8 cellular contexts compared by ENCODE assay signal in the genomic region with DNA sequence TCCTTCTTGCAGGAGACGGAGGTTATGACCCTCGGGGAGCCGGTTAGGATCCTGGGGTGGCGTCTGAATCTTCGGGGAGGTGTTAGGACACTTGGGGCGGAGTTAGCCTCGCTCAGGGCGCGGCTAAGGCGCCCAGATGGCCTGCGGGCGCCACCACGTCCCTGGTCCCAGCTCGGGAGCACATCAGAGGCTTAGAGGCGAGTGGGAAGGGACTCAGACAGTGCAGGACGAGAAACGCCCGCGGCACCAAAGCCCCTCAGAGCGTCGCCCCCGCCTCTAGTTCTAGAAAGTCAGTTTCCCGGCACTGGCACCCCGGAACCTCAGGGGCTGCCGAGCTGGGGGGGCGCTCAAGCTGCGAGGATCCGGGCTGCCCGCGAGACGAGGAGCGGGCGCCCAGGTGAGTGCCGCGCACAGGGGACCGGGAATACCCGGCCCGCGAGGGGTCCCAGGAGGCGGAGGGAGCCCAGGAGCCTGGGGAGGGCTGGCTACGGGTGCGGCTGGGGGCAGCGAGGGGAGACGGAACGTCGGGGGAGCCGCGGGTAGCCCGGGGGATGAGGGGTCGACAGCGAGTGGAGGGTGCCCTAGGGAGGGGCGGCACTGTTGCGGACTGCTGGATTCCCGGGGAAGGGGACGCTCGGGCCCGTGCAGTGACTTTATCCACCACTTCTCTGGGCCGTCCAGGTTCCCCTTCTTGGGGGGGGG. TPM values are rescaled to one million over a fixed set of nuclear protein-coding genes. Genes with fewer than 3 reads are reported as not detected.
DNase-seq lines count a peak whose midpoint lies in the region; ATAC-seq lines count a peak whose summit lies in the region.

A gene (plus strand): TSS at position 153 of the 702 bp plus-strand sequence.

- H3K27me3 Mint-ChIP-seq in T-helper 17 cell, result peaks cover 66% of the 10 kb centered on the region

- no peak within 1 kb of the TSS for H3K27ac ChIP-seq in subcutaneous abdominal adipose tissue (ENCODE audit: low read depth, low read length)

- H3K36me3 Mint-ChIP-seq in T-helper 17 cell (ENCODE audit: low read depth), result peaks cover 10% of the 10 kb centered on the region

- peak within 1 kb of the TSS; percentile 25 to 66 (median 40) for H3K4me3 ChIP-seq in subcutaneous abdominal adipose tissue (ENCODE audit: low read depth in 1 of 5, low read length in 5 of 5)

- peak within 1 kb of the TSS in 2 of 5 donors; percentile 51 to 56 for H3K9ac ChIP-seq in subcutaneous abdominal adipose tissue (ENCODE audit: low read length in 5 of 5)

- peaks cover 0 to 3% (median 0%) of the 10 kb centered on the region in 5 donors for H3K36me3 ChIP-seq in subcutaneous abdominal adipose tissue (ENCODE audit: control insufficient read depth in 5 of 5, insufficient read depth in 5 of 5, low read length in 5 of 5)

- H3K9me3 ChIP-seq in T-helper 17 cell (ENCODE audit: control insufficient read depth, low read length, poor library complexity, severe bottlenecking), result no peaks in the 10 kb centered on the region
- no peaks in the 10 kb centered on the region for H3K9me3 ChIP-seq in subcutaneous abdominal adipose tissue (ENCODE audit: control insufficient read depth in 5 of 5, low read length in 5 of 5)

- H3K4me1 ChIP-seq in subcutaneous abdominal adipose tissue (ENCODE audit: control insufficient read depth in 5 of 5, insufficient read depth in 5 of 5, low read length in 5 of 5), result peaks cover 0 to 21% (median 9%) of the 10 kb centered on the region in 5 donors

- H3K4me3 Mint-ChIP-seq in T-helper 17 cell, result peak within 1 kb of the TSS; percentile 82

- ATAC-seq in T-helper 17 cell, result peak; percentile 58
- no peak for ATAC-seq in GM19467 (IDR thresholded peaks at IDR 0.05; ENCODE audit: unreplicated experiment)
- no peak for ATAC-seq in HG03280 (IDR thresholded peaks at IDR 0.05; ENCODE audit: unreplicated experiment)

- H3K27me3 ChIP-seq in subcutaneous abdominal adipose tissue (ENCODE audit: control insufficient read depth in 5 of 5, insufficient read depth in 4 of 5, low read length in 5 of 5), result peaks cover 18 to 34% (median 27%) of the 10 kb centered on the region in 5 donors

- DNase-seq in NCI-H748 (lab: John Stamatoyannopoulos, UW; ENCODE audit: unreplicated experiment), result peak; percentile 31
- DNase-seq in NCI-H748 treated with DMSO at 0.1 percent for 48 hours (lab: John Stamatoyannopoulos, UW), result no peak
- DNase-seq in T-helper 17 cell, result no peak
- peak; percentile 49 for DNase-seq in iPS-NIHi7 (ENCODE audit: extremely low spot score)
- no peak for DNase-seq in COLO668 (lab: John Stamatoyannopoulos, UW; ENCODE audit: unreplicated experiment)

- H3K4me1 Mint-ChIP-seq in T-helper 17 cell, result peaks cover 13% of the 10 kb centered on the region

- peak within 1 kb of the TSS; percentile 73 for H3K27ac Mint-ChIP-seq in T-helper 17 cell

RNA-seq across cellular contexts. Expression of the gene that starts here (rescaled TPM):
- total RNA-seq in T-helper 17 cell, result 1 to 10 TPM; 1.3 to 7.5 TPM

Comparison
In these comparisons a context has a peak if more than half of its experiments do, and no peak if none do; other contexts are left out.
1. DNase-seq: peak in NCI-H748 (single experiment) and iPS-NIHi7 (single experiment); none in NCI-H748 treated with DMSO at 0.1 percent for 48 hours (single experiment), T-helper 17 cell (0 of 3) and COLO668 (single experiment).